In genomic region chr1:199688774-199689173, GRCh38 we compare ENCODE assay signal across 21 cellular contexts.
DNase-seq lines count a peak whose midpoint lies in the region; ATAC-seq, FAIRE-seq and TF ChIP-seq lines count a peak whose summit lies in the region.
"Had no signal": no experiment of that assay in that cellular context is flagged by ENCODE, and none has a peak within 500 bp of the region (broad histone marks: within the 10 kb centered on the region; RNA-seq: fewer than 3 reads in every experiment).

No MANE protein-coding gene starts in this region.

- H3K4me1 Mint-ChIP-seq in GM23338 (peaks cover 47% of the 10 kb centered on the region), neural progenitor cell (peaks cover 18% of the 10 kb centered on the region)

- ATAC-seq in GM23338, result no peak
- no peak for ATAC-seq in activated CD4-positive, CD25-positive, alpha-beta regulatory T cell treated with anti-CD3 and anti-CD28 coated beads, Interleukin-2, amount 50 U/mL, for 24 hours
- ATAC-seq: CD8-positive, alpha-beta T cell had no signal

- H3K18ac ChIP-seq in H1 (ENCODE audit: extremely low read depth, low read length), result no peak overlapping the region

- no peak overlapping the region for H4K91ac ChIP-seq in H1 (replicated peaks; ENCODE audit: insufficient read length, low read length)

- H3K36me3 Mint-ChIP-seq in GM23338 (ENCODE audit: low read depth) (no peaks in the 10 kb centered on the region), neural progenitor cell (no peaks in the 10 kb centered on the region)
- H3K36me3 Mint-ChIP-seq: CD8-positive, alpha-beta T cell had no signal

- H3K27ac ChIP-seq in GM23338 (ENCODE audit: low read depth) (no peak overlapping the region), H1 (ENCODE audit: low read depth, low read length) (no peak overlapping the region), neural progenitor cell (no peak overlapping the region)
- H3K27ac ChIP-seq: BLaER1 treated with 17β-estradiol and CSF1 and Interleukin-3, amounts not matched to agents 10 nM and 100 nM; C4-2B had no signal

- no peak overlapping the region for H4K5ac ChIP-seq in H1 (ENCODE audit: insufficient read length, low read depth, low read length)

- H3K27ac Mint-ChIP-seq in GM23338 (no peak overlapping the region), neural progenitor cell (no peak overlapping the region)
- H3K27ac Mint-ChIP-seq: B cell; CD4-positive, alpha-beta T cell; CD8-positive, alpha-beta T cell had no signal

- H3K9me3 Mint-ChIP-seq in GM23338 (no peaks in the 10 kb centered on the region), neural progenitor cell (no peaks in the 10 kb centered on the region)
- H3K9me3 Mint-ChIP-seq: CD4-positive, alpha-beta T cell; CD8-positive, alpha-beta T cell had no signal

- H3K9ac ChIP-seq in H1 (replicated peaks in 1 of 4; ENCODE audit: extremely low read depth in 1 of 4, low read depth in 3 of 4, low read length in 3 of 4) (no peak overlapping the region), neural progenitor cell (no peak overlapping the region)
- H3K9ac ChIP-seq: BLaER1 treated with 17β-estradiol and CSF1 and Interleukin-3, amounts not matched to agents 10 nM and 100 nM had no signal

- DNase-seq in GM23338 (ENCODE audit: low spot score) (no peak), H1 (ENCODE audit: low read depth in 1 of 2, low spot score in 2 of 2) (no peak), NCI-H1417 (lab: John Stamatoyannopoulos, UW) (no peak), neural progenitor cell (ENCODE audit: low spot score) (no peak)
- DNase-seq: 8988T; AML-193; Caco-2; Calu3; CD4-positive, alpha-beta T cell; CD8-positive, alpha-beta T cell; DMS79 treated with DMSO at 0.1 percent for 48 hours; GF-D8 had no signal

- no peak overlapping the region for H2BK12ac ChIP-seq in H1 (ENCODE audit: low read depth, low read length)

- H3K79me2 ChIP-seq in GM23338 (replicated peaks; ENCODE audit: insufficient read depth), result no peaks in the 10 kb centered on the region
- H3K79me2 ChIP-seq in H1 (ENCODE audit: control insufficient read depth in 1 of 2, insufficient read depth in 2 of 2, low read length in 2 of 2), result no peaks in the 10 kb centered on the region
- no peaks in the 10 kb centered on the region for H3K79me2 ChIP-seq in neural progenitor cell (ENCODE audit: low read depth)

- no peak overlapping the region for H2BK5ac ChIP-seq in H1 (ENCODE audit: low read depth, low read length)

- H3K4me2 ChIP-seq in GM23338 (peak overlapping the region; percentile 2; the same call in 1 of the 2 replicates), H1 (ENCODE audit: insufficient read depth in 1 of 2, low read depth in 2 of 2, low read length in 2 of 2) (no peak overlapping the region), neural progenitor cell (no peak overlapping the region)

- no peak overlapping the region for H3K23ac ChIP-seq in H1 (ENCODE audit: insufficient read length)

- H3K56ac ChIP-seq in H1 (replicated peaks; ENCODE audit: insufficient read length, low read depth, low read length), result no peak overlapping the region

- no peak overlapping the region for H2BK120ac ChIP-seq in H1 (replicated peaks; ENCODE audit: low read depth, low read length)

- H3K27me3 Mint-ChIP-seq in GM23338 (ENCODE audit: insufficient read depth, low read depth, poor library complexity) (no peaks in the 10 kb centered on the region), neural progenitor cell (ENCODE audit: insufficient read depth, low read depth) (no peaks in the 10 kb centered on the region)

- no peak overlapping the region for H3K4me3 ChIP-seq in GM23338
- no peak overlapping the region for H3K4me3 ChIP-seq in H1 (ENCODE audit: extremely low read depth in 1 of 4, insufficient read depth in 2 of 4, low read depth in 3 of 4, low read length in 4 of 4)
- no peak overlapping the region for H3K4me3 ChIP-seq in neural progenitor cell
- H3K4me3 ChIP-seq: BLaER1 treated with 17β-estradiol and CSF1 and Interleukin-3, amounts not matched to agents 10 nM and 100 nM had no signal

- H2AFZ ChIP-seq in GM23338 (no peak overlapping the region), H1 (ENCODE audit: low read length) (no peak overlapping the region), neural progenitor cell (replicated peaks) (no peak overlapping the region)

- no peak for TF ChIP-seq EP300 in H1 (IDR thresholded peaks at IDR 0.05; ENCODE audit: borderline replicate concordance in 1 of 2, low read depth in 2 of 2, low read length in 2 of 2)

- TF ChIP-seq CTCF in GM23338 (conservative IDR thresholded peaks at IDR 0.05; ENCODE audit: low read depth in 2 of 2) (no peak), H1 (IDR thresholded peaks at IDR 0.05; ENCODE audit: control extremely low read depth in 1 of 3, insufficient read depth in 1 of 3, low read depth in 1 of 3, low read length in 3 of 3) (no peak), neural progenitor cell (IDR thresholded peaks at IDR 0.05) (no peak)

- no peaks in the 10 kb centered on the region for H3K79me1 ChIP-seq in H1 (ENCODE audit: low read depth, low read length)

- H3K4me3 Mint-ChIP-seq in GM23338 (no peak overlapping the region; the same call in 2 of the 3 replicates), neural progenitor cell (no peak overlapping the region)
- H3K4me3 Mint-ChIP-seq: B cell; CD4-positive, alpha-beta T cell; CD8-positive, alpha-beta T cell had no signal

- TF ChIP-seq POLR2A in H1 (IDR thresholded peaks at IDR 0.05; ENCODE audit: control extremely low read depth in 1 of 2, low read depth in 2 of 2, low read length in 2 of 2), result no peak

- H3F3A ChIP-seq in GM23338 (replicated peaks; ENCODE audit: low read depth), result no peaks in the 10 kb centered on the region
- no peaks in the 10 kb centered on the region for H3F3A ChIP-seq in neural progenitor cell (ENCODE audit: low read depth)

- no peak for FAIRE-seq in H1 (lab: Jason Lieb, UNC)
- FAIRE-seq: A204.1, D721Med, G401.6, GM12891, GM19239 had no signal

- no peak overlapping the region for H3K14ac ChIP-seq in H1 (ENCODE audit: insufficient read length)

- H2AK5ac ChIP-seq in H1 (ENCODE audit: low read depth, low read length), result no peak overlapping the region

- no peaks in the 10 kb centered on the region for H3K9me3 ChIP-seq in H1 (ENCODE audit: insufficient read depth in 2 of 2, low read depth in 1 of 2, low read length in 1 of 2)
- no peaks in the 10 kb centered on the region for H3K9me3 ChIP-seq in neural progenitor cell (ENCODE audit: low read depth)
- H3K9me3 ChIP-seq: BLaER1 treated with 17β-estradiol and CSF1 and Interleukin-3, amounts not matched to agents 10 nM and 100 nM; Caco-2 had no signal

- H4K20me1 ChIP-seq in GM23338 (replicated peaks; ENCODE audit: insufficient read depth), result no peaks in the 10 kb centered on the region
- no peaks in the 10 kb centered on the region for H4K20me1 ChIP-seq in H1 (replicated peaks in 1 of 2; ENCODE audit: control insufficient read depth in 1 of 2, insufficient read depth in 2 of 2, low read length in 2 of 2)
- H4K20me1 ChIP-seq in neural progenitor cell (ENCODE audit: low read depth), result no peaks in the 10 kb centered on the region
- H4K20me1 ChIP-seq: BLaER1 treated with 17β-estradiol and CSF1 and Interleukin-3, amounts not matched to agents 10 nM and 100 nM had no signal

- CTCF ChIA-PET in H1 (lab: Charles Lee; ENCODE audit: partially characterized antibody), result interaction anchor here (0.6 to 1.5 kb wide), 10 partner anchors 11 to 591 kb away, joined by 3 to 5 read pairs (median 4); no protein-coding TSS in a partner anchor

- no peak overlapping the region for H3K4ac ChIP-seq in H1 (replicated peaks; ENCODE audit: insufficient read length, low read depth, low read length)

- POLR2A ChIA-PET in H1 (lab: Charles Lee; ENCODE audit: partially characterized antibody), result no interaction called here

- H3K4me1 ChIP-seq in GM23338 (ENCODE audit: insufficient read depth) (peaks cover 37% of the 10 kb centered on the region), H1 (replicated peaks in 1 of 4; ENCODE audit: control insufficient read depth in 3 of 4, insufficient read depth in 4 of 4, low read length in 3 of 4) (peaks cover 4 to 23% (median 12%) of the 10 kb centered on the region in 4 experiments; a peak in 6 of 7 replicates), neural progenitor cell (peaks cover 31% of the 10 kb centered on the region)

- no peaks in the 10 kb centered on the region for H3K27me3 ChIP-seq in GM23338 (ENCODE audit: insufficient read depth)
- H3K27me3 ChIP-seq in H1 (replicated peaks in 1 of 4; ENCODE audit: control insufficient read depth in 3 of 4, extremely low read depth in 1 of 4, insufficient read depth in 3 of 4, low read length in 3 of 4), result no peaks in the 10 kb centered on the region
- H3K27me3 ChIP-seq in neural progenitor cell, result no peaks in the 10 kb centered on the region
- H3K27me3 ChIP-seq: BLaER1 treated with 17β-estradiol and CSF1 and Interleukin-3, amounts not matched to agents 10 nM and 100 nM had no signal

- H4K8ac ChIP-seq in H1 (ENCODE audit: extremely low read depth, insufficient read depth, low read length), result no peak overlapping the region

- H2BK20ac ChIP-seq in H1 (ENCODE audit: low read length), result no peak overlapping the region

- TF ChIP-seq RAD21 in H1 (IDR thresholded peaks at IDR 0.05 in 1 of 2, conservative IDR thresholded peaks at IDR 0.05 in 1 of 2; ENCODE audit: low read depth in 2 of 2, low read length in 2 of 2), result no peak

- no peaks in the 10 kb centered on the region for H3K9me2 ChIP-seq in GM23338 (ENCODE audit: insufficient read depth)

- H3K23me2 ChIP-seq in H1 (ENCODE audit: low read depth, low read length), result no peaks in the 10 kb centered on the region

- H3K36me3 ChIP-seq in GM23338 (ENCODE audit: insufficient read depth), result no peaks in the 10 kb centered on the region
- H3K36me3 ChIP-seq in H1 (ENCODE audit: control insufficient read depth in 2 of 4, insufficient read depth in 4 of 4, low read length in 3 of 4), result no peaks in the 10 kb centered on the region
- no peaks in the 10 kb centered on the region for H3K36me3 ChIP-seq in neural progenitor cell
- H3K36me3 ChIP-seq: BLaER1 treated with 17β-estradiol and CSF1 and Interleukin-3, amounts not matched to agents 10 nM and 100 nM had no signal

- H2BK15ac ChIP-seq in H1 (ENCODE audit: low read length), result no peak overlapping the region

TF ChIP-seq in GM23338, 12 proteins besides CTCF, POLR2A, EP300 and RAD21 (continues in another document):
- TF ChIP-seq ZNF114 (CRISPR knock-in tag; IDR thresholded peaks at IDR 0.05) (no peak), CREB1 (CRISPR knock-in tag; IDR thresholded peaks at IDR 0.05; ENCODE audit: low read depth) (no peak), STAT1 (IDR thresholded peaks at IDR 0.05; ENCODE audit: unreplicated experiment) (no peak)

TF ChIP-seq in H1, 55 proteins besides CTCF, POLR2A, EP300 and RAD21 (continues in another document):
- TF ChIP-seq MAFK (IDR thresholded peaks at IDR 0.05; ENCODE audit: low read depth, low read length) (no peak), GABPA (IDR thresholded peaks at IDR 0.05; ENCODE audit: borderline replicate concordance, insufficient read depth, low read length) (no peak), BRCA1 (IDR thresholded peaks at IDR 0.05; ENCODE audit: low read depth, low read length) (no peak), POLR2AphosphoS5 (IDR thresholded peaks at IDR 0.05; ENCODE audit: low read depth, low read length) (no peak), ATF3 (IDR thresholded peaks at IDR 0.05; ENCODE audit: insufficient read depth, low read depth, low read length) (no peak)
